8 cellular contexts compared by ENCODE assay signal in the genomic region with DNA sequence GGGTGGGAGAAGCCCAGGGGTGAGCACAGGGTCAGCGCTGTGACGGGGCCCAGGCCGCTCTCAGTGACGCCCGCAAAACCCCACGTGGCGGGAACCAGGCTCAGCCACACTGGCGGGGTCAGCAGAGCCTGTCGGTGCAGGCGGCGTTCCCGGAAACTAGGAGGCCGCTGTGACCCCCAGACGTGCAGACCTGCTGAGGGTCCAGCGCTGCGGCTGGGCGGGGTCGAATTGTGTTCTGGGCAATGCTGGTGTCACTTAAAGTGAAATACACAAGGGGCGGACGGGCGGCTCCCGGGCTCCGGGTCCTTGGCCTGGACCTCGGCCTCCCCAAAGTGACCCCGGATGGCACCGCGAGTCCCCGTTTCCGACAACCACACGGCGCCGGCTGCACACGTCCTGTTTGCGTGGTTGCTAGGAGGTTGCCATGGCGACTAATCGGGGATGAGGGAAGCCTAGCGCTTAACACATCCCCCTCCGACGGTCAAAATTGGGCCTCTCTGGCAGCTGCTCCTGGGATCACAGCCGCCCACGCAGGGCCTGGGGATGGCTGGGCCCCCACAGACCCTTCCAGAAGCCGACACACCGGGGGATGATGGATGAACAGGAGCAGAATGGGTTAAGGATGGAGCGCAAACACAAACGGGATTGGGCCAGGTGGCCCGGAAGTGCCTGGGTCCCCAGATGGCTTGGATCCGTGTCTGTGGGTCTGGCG.
A peak's percentile ranks its signal among the peaks of the same experiment; 100 is the strongest.
DNase-seq lines count a peak whose midpoint lies in the region; ATAC-seq and TF ChIP-seq lines count a peak whose summit lies in the region.

No MANE protein-coding gene starts in this region.

- no peak overlapping the region for H3K4me3 ChIP-seq in epithelial cell of esophagus (ENCODE audit: low read length)
- H3K4me3 ChIP-seq in subcutaneous abdominal adipose tissue (ENCODE audit: low read depth in 1 of 5, low read length in 5 of 5): peak overlapping the region in 3 of 5 donors; percentile 6 to 38 (median 14)

- H3K4me1 ChIP-seq in subcutaneous abdominal adipose tissue (ENCODE audit: control insufficient read depth in 5 of 5, insufficient read depth in 5 of 5, low read length in 5 of 5): peaks cover 0 to 23% (median 6%) of the 10 kb centered on the region in 5 donors

- H3K27ac Mint-ChIP-seq in neural crest cell (ENCODE audit: unreplicated experiment): peak overlapping the region; percentile 73

- H3K36me3 Mint-ChIP-seq in neural crest cell (ENCODE audit: low read depth): no peaks in the 10 kb centered on the region

- peak overlapping the region in 1 of 5 donors; percentile 23 for H3K9ac ChIP-seq in subcutaneous abdominal adipose tissue (ENCODE audit: low read length in 5 of 5)

- H3K27me3 Mint-ChIP-seq in neural crest cell (ENCODE audit: low read depth): no peaks in the 10 kb centered on the region

- ATAC-seq in HG03280 (IDR thresholded peaks at IDR 0.05; ENCODE audit: unreplicated experiment): no peak

- H3K4me1 Mint-ChIP-seq in neural crest cell: peaks cover 10% of the 10 kb centered on the region

- H3K9me3 Mint-ChIP-seq in neural crest cell: no peaks in the 10 kb centered on the region

- H3K27ac ChIP-seq in subcutaneous abdominal adipose tissue (ENCODE audit: low read depth, low read length): no peak overlapping the region

- H3K27me3 ChIP-seq in subcutaneous abdominal adipose tissue (ENCODE audit: control insufficient read depth in 5 of 5, insufficient read depth in 4 of 5, low read length in 5 of 5): peaks cover 9 to 54% (median 39%) of the 10 kb centered on the region in 5 donors

- H3K36me3 ChIP-seq in subcutaneous abdominal adipose tissue (ENCODE audit: control insufficient read depth in 5 of 5, insufficient read depth in 5 of 5, low read length in 5 of 5): no peaks in the 10 kb centered on the region

- DNase-seq in COR-L47 (lab: John Stamatoyannopoulos, UW) (peak; percentile 92), NCI-H2171 (lab: John Stamatoyannopoulos, UW) (peak; percentile 89), epithelial cell of esophagus (ENCODE audit: low read depth) (peak; percentile 30), neural crest cell (ENCODE audit: low read depth, low spot score) (peak; percentile 71), midbrain (lab: John Stamatoyannopoulos, UW) (no peak)
- DNase-seq in activated CD8-positive, alpha-beta memory T cell treated with anti-CD3 and anti-CD28 coated beads for 48 hours (ENCODE audit: low read depth in 2 of 3, low spot score in 2 of 3): peak; percentile 63 to 70 (median 69)

- H3K4me3 Mint-ChIP-seq in neural crest cell: no peak overlapping the region

- no peak for TF ChIP-seq CTCF in epithelial cell of esophagus (IDR thresholded peaks at IDR 0.05; ENCODE audit: insufficient read depth, low read depth, low read length, missing control alignments)
- no peak for TF ChIP-seq CTCF in neural crest cell (conservative IDR thresholded peaks at IDR 0.05)

- H3K9me3 ChIP-seq in subcutaneous abdominal adipose tissue (ENCODE audit: control insufficient read depth in 5 of 5, low read length in 5 of 5): peaks cover 0 to 3% (median under 1%) of the 10 kb centered on the region in 5 donors
